In the genomic region with DNA sequence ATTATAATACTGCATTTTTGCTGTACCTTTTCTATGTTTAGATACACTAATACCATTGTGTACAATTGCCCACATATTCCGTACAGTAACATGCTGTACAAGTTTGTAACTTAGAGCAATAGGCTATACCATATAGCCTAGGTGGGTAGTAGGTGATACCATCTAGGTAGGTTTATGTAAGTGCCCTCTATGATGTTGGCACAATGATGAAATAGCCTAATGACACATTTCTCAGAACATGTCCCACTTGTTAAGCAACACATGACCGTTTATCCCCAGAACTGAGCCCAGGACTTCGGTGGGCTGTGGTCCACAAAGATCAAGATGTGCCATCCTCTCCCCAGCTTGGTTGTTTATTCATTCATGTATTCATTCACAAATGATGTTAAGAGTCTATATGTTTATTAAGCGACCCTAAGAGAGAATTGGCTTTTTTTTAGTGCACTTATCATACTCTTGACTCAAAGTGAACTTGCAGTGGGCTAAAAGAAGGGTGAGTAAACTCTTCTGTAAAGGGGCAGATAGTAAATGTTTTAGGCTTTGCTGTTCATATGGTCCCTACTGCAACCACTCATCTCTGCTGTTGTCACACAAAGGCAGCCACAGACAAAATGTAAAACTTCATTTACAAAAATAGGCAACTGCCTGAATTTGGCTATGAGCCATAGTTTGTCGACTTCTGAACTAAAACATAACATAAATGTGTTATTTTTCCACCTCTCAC, we compare ENCODE assay signal across 8 cellular contexts.
"Had no signal": no experiment of that assay in that cellular context is flagged by ENCODE, and none has a peak within 500 bp of the region (broad histone marks: within the 10 kb centered on the region; RNA-seq: fewer than 3 reads in every experiment).

No MANE protein-coding gene starts in this region.

- H3K36me3 ChIP-seq: HAP-1 had no signal

- H3K9me3 ChIP-seq: HAP-1 had no signal

- DNase-seq: GM23248, GOT3, H7, IMR-90, KG1 had no signal

- H3K27ac ChIP-seq: GM23248 had no signal

- ATAC-seq: HCT116, K562 had no signal

- H3K4me3 ChIP-seq: GM23248, HAP-1, K562 had no signal
